In the genomic region with DNA sequence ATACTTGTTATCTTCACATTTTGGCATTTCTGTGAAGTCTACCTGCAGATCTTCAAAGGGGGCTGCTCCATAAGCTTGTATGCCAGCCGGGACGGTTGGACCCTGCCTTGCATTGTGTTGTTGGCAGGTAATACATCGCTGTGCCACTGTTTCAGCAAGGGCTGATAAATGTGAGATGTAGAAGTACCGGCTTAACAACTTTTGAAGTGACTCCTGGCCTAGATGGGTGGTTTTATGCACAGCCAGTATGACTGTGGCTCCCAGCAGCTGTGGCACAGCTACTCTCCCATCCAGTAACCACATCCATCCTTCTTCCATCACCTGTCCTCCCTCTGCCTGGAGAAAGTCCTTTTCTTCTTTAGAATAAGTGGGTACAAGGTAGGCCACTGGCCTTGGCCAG, we compare ENCODE assay signal across 32 cellular contexts.
"Had no signal": no experiment of that assay in that cellular context is flagged by ENCODE, and none has a peak within 500 bp of the region (broad histone marks: within the 10 kb centered on the region; RNA-seq: fewer than 3 reads in every experiment).

No MANE protein-coding gene starts in this region.

- ATAC-seq: activated CD4-positive, CD25-positive, alpha-beta regulatory T cell treated with anti-CD3 and anti-CD28 coated beads, Interleukin-2, amount 50 U/mL, for 24 hours; activated CD8-positive, alpha-beta T cell treated with anti-CD3 and anti-CD28 coated beads for 36 hours; activated T-cell treated with anti-CD3 and anti-CD28 coated beads, Interleukin-2, amount 50 U/mL, for 4 hours; activated T-helper 17 cell treated with anti-CD3 and anti-CD28 coated beads, Interleukin-2, amount 50 U/mL, for 72 hours; gastroesophageal sphincter; T-helper 17 cell had no signal

- H3K4me3 ChIP-seq: ascending aorta, cardiac muscle cell, coronary artery, dorsolateral prefrontal cortex, esophagus squamous epithelium, gastroesophageal sphincter had no signal

- H3K4me3 Mint-ChIP-seq: activated B cell treated with CpG ODN at 0.5 μM for 24 hours; activated CD8-positive, alpha-beta T cell treated with anti-CD3 and anti-CD28 coated beads for 36 hours; activated naive CD8-positive, alpha-beta T cell; activated T-cell treated with anti-CD3 and anti-CD28 coated beads, Interleukin-2, amount 50 U/mL, for 4 hours; activated T-helper 17 cell treated with anti-CD3 and anti-CD28 coated beads, Interleukin-2, amount 50 U/mL, for 72 hours; brain; dendritic cell treated with granulocyte-macrophage colony-stimulating factor and Interleukin-4, amounts not matched to agents 40 ng/mL and 50 ng/mL, for 4 days; T-helper 17 cell; T-helper 2 cell treated with Interferon-gamma antibody and Interleukin-4, amounts not matched to agents 5 μg/mL and 100 μg/mL, for 36 hours had no signal

- DNase-seq: activated B cell treated with CpG ODN at 0.5 μM for 24 hours; activated CD4-positive, alpha-beta T cell treated with anti-CD3 and anti-CD28 coated beads for 48 hours; activated CD4-positive, alpha-beta T cell treated with anti-CD3 and anti-CD28 coated beads, Interleukin-2, amount 50 U/mL, for 1 hour; activated CD4-positive, alpha-beta T cell treated with anti-CD3 and anti-CD28 coated beads, Interleukin-2, amount 50 U/mL, for 48 hours; activated CD8-positive, alpha-beta memory T cell treated with anti-CD3 and anti-CD28 coated beads for 24 hours; activated CD8-positive, alpha-beta T cell treated with anti-CD3 and anti-CD28 coated beads for 36 hours; activated effector memory CD4-positive, alpha-beta T cell treated with Interleukin-2 at 50 U/mL for 16 hours; activated gamma-delta T cell treated with Interleukin-2 at 50 U/mL for 16 hours; activated naive CD4-positive, alpha-beta T cell treated with anti-CD3 and anti-CD28 coated beads, Interleukin-2, amount 50 U/mL, for 16 hours; activated naive CD4-positive, alpha-beta T cell treated with Interleukin-2 at 50 U/mL for 16 hours; activated T-cell treated with anti-CD3 and anti-CD28 coated beads, Interleukin-2, amount 50 U/mL, for 4 hours; central memory CD4-positive, alpha-beta T cell; cerebellar nuclear complex; dorsolateral prefrontal cortex; effector memory CD4-positive, alpha-beta T cell; esophagus squamous epithelium; foreskin melanocyte; T-helper 1 cell; T-helper 17 cell; T1000; WERI-Rb-1 had no signal

- H3K4me1 ChIP-seq: ascending aorta, breast epithelium, esophagus squamous epithelium, gastroesophageal sphincter had no signal

- H3K4me1 Mint-ChIP-seq: activated T-helper 17 cell treated with anti-CD3 and anti-CD28 coated beads, Interleukin-2, amount 50 U/mL, for 72 hours; brain; T-helper 17 cell had no signal

- H3K27ac ChIP-seq: ascending aorta, breast epithelium, cardiac muscle cell, coronary artery, dorsolateral prefrontal cortex, esophagus squamous epithelium, gastroesophageal sphincter, WERI-Rb-1 had no signal

- H3K27me3 ChIP-seq: ascending aorta, breast epithelium, cardiac muscle cell, dorsolateral prefrontal cortex, esophagus squamous epithelium, gastroesophageal sphincter had no signal

- H3K27ac Mint-ChIP-seq: activated B cell treated with CpG ODN at 0.5 μM for 24 hours; activated CD8-positive, alpha-beta T cell treated with anti-CD3 and anti-CD28 coated beads for 36 hours; activated naive CD8-positive, alpha-beta T cell; activated T-helper 17 cell treated with anti-CD3 and anti-CD28 coated beads, Interleukin-2, amount 50 U/mL, for 72 hours; brain; dendritic cell treated with granulocyte-macrophage colony-stimulating factor and Interleukin-4, amounts not matched to agents 40 ng/mL and 50 ng/mL, for 4 days; T-helper 17 cell; T-helper 2 cell treated with Interferon-gamma antibody and Interleukin-4, amounts not matched to agents 5 μg/mL and 100 μg/mL, for 36 hours had no signal

- H3K27me3 Mint-ChIP-seq: activated B cell treated with CpG ODN at 0.5 μM for 24 hours; activated CD8-positive, alpha-beta T cell treated with anti-CD3 and anti-CD28 coated beads for 36 hours; activated naive CD8-positive, alpha-beta T cell; activated T-helper 17 cell treated with anti-CD3 and anti-CD28 coated beads, Interleukin-2, amount 50 U/mL, for 72 hours; brain; dendritic cell treated with granulocyte-macrophage colony-stimulating factor and Interleukin-4, amounts not matched to agents 40 ng/mL and 50 ng/mL, for 4 days; T-helper 17 cell had no signal
